Comparison of ENCODE assay signal across 11 cellular contexts in genomic region chr12:72673853-72674252, GRCh38.
DNase-seq lines count a peak whose midpoint lies in the region; ATAC-seq and TF ChIP-seq lines count a peak whose summit lies in the region.
"Had no signal": no experiment of that assay in that cellular context is flagged by ENCODE, and none has a peak within 500 bp of the region (broad histone marks: within the 10 kb centered on the region; RNA-seq: fewer than 3 reads in every experiment).

No MANE protein-coding gene starts in this region.

- DNase-seq in NCI-H2029 treated with DMSO at 0.1 percent for 48 hours (lab: John Stamatoyannopoulos, UW) (no peak), HUDEP-2 (lab: John Stamatoyannopoulos, UW; ENCODE audit: unreplicated experiment in 76 of 76) (no peak), body of pancreas (no peak), adrenal gland (no peak)
- DNase-seq: ACHN, mucosa of descending colon, SHP77 treated with DMSO at 0.1 percent for 48 hours had no signal

- peaks cover 7 to 40% (median 14%) of the 10 kb centered on the region in 10 experiments; a peak in 15 of 20 replicates for H3K4me1 ChIP-seq in BLaER1 treated with 17β-estradiol and CSF1 and Interleukin-3, amounts not matched to agents 10 nM and 100 nM
- H3K4me1 ChIP-seq in body of pancreas (peaks cover 11% of the 10 kb centered on the region), adrenal gland (replicated peaks in 1 of 2) (no peaks in the 10 kb centered on the region)

- peak overlapping the region in 4 of 11 experiments; percentile 30 to 66 (median 49); a peak in 6 of 22 replicates for H3K27ac ChIP-seq in BLaER1 treated with 17β-estradiol and CSF1 and Interleukin-3, amounts not matched to agents 10 nM and 100 nM
- H3K27ac ChIP-seq in body of pancreas (no peak overlapping the region), adrenal gland (no peak overlapping the region)

- no peak overlapping the region for H3K9ac ChIP-seq in BLaER1 treated with 17β-estradiol and CSF1 and Interleukin-3, amounts not matched to agents 10 nM and 100 nM

- H3K4me2 ChIP-seq in BLaER1 treated with 17β-estradiol and CSF1 and Interleukin-3, amounts not matched to agents 10 nM and 100 nM, result peak overlapping the region in 10 of 11 experiments; percentile 33 to 74 (median 40); a peak in 17 of 22 replicates

- peak; percentile 88 for ATAC-seq in GM19043 (IDR thresholded peaks at IDR 0.05; ENCODE audit: low read depth, unreplicated experiment)
- ATAC-seq in HG02678 (IDR thresholded peaks at IDR 0.05; ENCODE audit: unreplicated experiment), result peak; percentile 80
- ATAC-seq in HG03520 (IDR thresholded peaks at IDR 0.05; ENCODE audit: unreplicated experiment), result peak; percentile 74
- ATAC-seq in body of pancreas, result no peak
- ATAC-seq: mucosa of descending colon had no signal

- H3K4me3 ChIP-seq in BLaER1 treated with 17β-estradiol and CSF1 and Interleukin-3, amounts not matched to agents 10 nM and 100 nM, result no peak overlapping the region
- H3K4me3 ChIP-seq in body of pancreas (no peak overlapping the region), adrenal gland (no peak overlapping the region)
- H3K4me3 ChIP-seq: mucosa of descending colon had no signal

- no peaks in the 10 kb centered on the region for H4K20me1 ChIP-seq in BLaER1 treated with 17β-estradiol and CSF1 and Interleukin-3, amounts not matched to agents 10 nM and 100 nM

- no peak for TF ChIP-seq POLR2A in body of pancreas (IDR thresholded peaks at IDR 0.05)
- no peak for TF ChIP-seq POLR2A in adrenal gland (IDR thresholded peaks at IDR 0.05)

- H3K27me3 ChIP-seq in BLaER1 treated with 17β-estradiol and CSF1 and Interleukin-3, amounts not matched to agents 10 nM and 100 nM, result no peaks in the 10 kb centered on the region
- H3K27me3 ChIP-seq in body of pancreas (no peaks in the 10 kb centered on the region), adrenal gland (no peaks in the 10 kb centered on the region)

- H3K36me3 ChIP-seq in BLaER1 treated with 17β-estradiol and CSF1 and Interleukin-3, amounts not matched to agents 10 nM and 100 nM, result no peaks in the 10 kb centered on the region
- no peaks in the 10 kb centered on the region for H3K36me3 ChIP-seq in body of pancreas (replicated peaks in 1 of 2; ENCODE audit: insufficient read depth in 1 of 2, low read depth in 2 of 2)
- H3K36me3 ChIP-seq in adrenal gland (replicated peaks in 1 of 2), result no peaks in the 10 kb centered on the region

- intact Hi-C loops in body of pancreas (cut with DNase I) (no loop called here), adrenal gland (cut with DNase I) (no loop called here)

- 54 to 60% methylated on average over 4 of the region's 4 CpGs for WGBS in body of pancreas, 2 donors
- WGBS in adrenal gland, 4 donors, result 63 to 75% (median 67%) methylated on average over 4 of the region's 4 CpGs

- H3K9me3 ChIP-seq in BLaER1 treated with 17β-estradiol and CSF1 and Interleukin-3, amounts not matched to agents 10 nM and 100 nM (replicated peaks in 1 of 11), result no peaks in the 10 kb centered on the region
- H3K9me3 ChIP-seq in body of pancreas (peaks cover 0 to 2% (median 0%) of the 10 kb centered on the region in 3 donors), adrenal gland (replicated peaks in 1 of 3) (no peaks in the 10 kb centered on the region)
- H3K9me3 ChIP-seq: mucosa of descending colon had no signal

- TF ChIP-seq CTCF in body of pancreas (IDR thresholded peaks at IDR 0.05), result no peak
- no peak for TF ChIP-seq CTCF in adrenal gland (IDR thresholded peaks at IDR 0.05)
